Comparison of ENCODE assay signal across 8 cellular contexts in the genomic region with DNA sequence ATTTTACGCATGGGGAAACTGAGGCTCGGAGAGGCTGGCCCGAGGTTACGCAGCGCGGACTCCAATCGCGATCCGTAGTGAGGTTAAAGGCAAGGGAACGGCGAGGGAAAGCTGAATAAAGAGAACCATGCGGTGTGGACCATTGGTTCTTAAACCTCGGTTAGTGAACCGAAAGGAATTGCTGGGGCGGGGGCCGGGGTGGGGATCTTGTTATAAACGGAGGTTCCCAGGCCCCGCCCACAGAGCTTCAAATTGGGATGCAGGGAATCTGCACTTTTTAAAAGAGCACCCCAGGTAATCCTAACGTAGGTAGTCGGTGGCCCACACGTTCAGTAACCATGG. TPM values are rescaled to one million over a fixed set of nuclear protein-coding genes. Genes with fewer than 3 reads are reported as not detected.
DNase-seq lines count a peak whose midpoint lies in the region; ATAC-seq and TF ChIP-seq lines count a peak whose summit lies in the region.

No MANE protein-coding gene starts in this region.

- H3K27ac ChIP-seq in CD4-positive, alpha-beta memory T cell (ENCODE audit: low read depth, low read length): peak overlapping the region; percentile 67
- peak overlapping the region; percentile 42 for H3K27ac ChIP-seq in angular gyrus (ENCODE audit: low read depth, low read length)
- H3K27ac ChIP-seq in liver (ENCODE audit: low read depth in 1 of 2, low read length in 2 of 2): no peak overlapping the region
- peak overlapping the region; percentile 82 to 90 (median 86) for H3K27ac ChIP-seq in transverse colon

- peaks cover 6% of the 10 kb centered on the region for H3K36me3 ChIP-seq in CD4-positive, alpha-beta memory T cell (ENCODE audit: insufficient read depth, low read length)
- H3K36me3 ChIP-seq in liver (ENCODE audit: control insufficient read depth in 4 of 4, insufficient read depth in 3 of 4, low read depth in 1 of 4, low read length in 3 of 4): peaks cover 0 to 7% (median 3%) of the 10 kb centered on the region in 4 donors
- H3K36me3 ChIP-seq in transverse colon: no peaks in the 10 kb centered on the region

- TF ChIP-seq EP300 in transverse colon (IDR thresholded peaks at IDR 0.05; ENCODE audit: low read depth): no peak

- POLR2A ChIA-PET in CD4-positive, alpha-beta memory T cell (lab: Charles Lee; ENCODE audit: partially characterized antibody): interaction anchor here (1.1 to 1.7 kb wide), 5 partner anchors 19 to 194 kb away, joined by 5 to 11 read pairs (median 6); a partner anchor contains a TSS

- peak overlapping the region in 3 of 7 donors; percentile 27 to 88 (median 57) for H3K27ac Mint-ChIP-seq in CD4-positive, alpha-beta memory T cell

- H3K27me3 Mint-ChIP-seq in CD4-positive, alpha-beta memory T cell: no peaks in the 10 kb centered on the region

- under 1% methylated on average over 21 of the region's 21 CpGs for WGBS in liver
- 0 to 1% methylated on average over 10 to 21 of the region's 21 CpGs for WGBS in transverse colon (ENCODE audit: low coverage in 1 of 2), 2 donors

- H3K4me1 Mint-ChIP-seq in CD4-positive, alpha-beta memory T cell: peaks cover 17 to 46% (median 31%) of the 10 kb centered on the region in 4 donors

- DNase-seq in CD4-positive, alpha-beta memory T cell: no peak
- DNase-seq in HuH-7 (ENCODE audit: low spot score) (peak; percentile 36), transverse colon (no peak), 8988T (no peak)

- in situ Hi-C loops in transverse colon (cut with MboI; ENCODE audit: low pct_ligation_motif_present in 1 of 4, low pct_unique_long_range_greater_than_20kb in 1 of 4, low sequenced_read_pairs in 3 of 4): loop anchor here in 1 of 4 donors (25.0 kb wide), 1 partner anchor 169 kb away; a partner anchor contains a TSS

- TF ChIP-seq CTCF in liver (IDR thresholded peaks at IDR 0.05; ENCODE audit: low read depth, low read length, missing input control): no peak
- TF ChIP-seq CTCF in transverse colon (IDR thresholded peaks at IDR 0.05): no peak

- H3K4me3 ChIP-seq in CD4-positive, alpha-beta memory T cell (ENCODE audit: low read length in 2 of 2): peak overlapping the region; percentile 93 to 96
- H3K4me3 ChIP-seq in liver (ENCODE audit: low read depth in 1 of 3, low read length in 3 of 3) (peak overlapping the region; percentile 97 to 100 (median 99)), transverse colon (peak overlapping the region; percentile 73 to 95 (median 91))

- no peaks in the 10 kb centered on the region for H3K9me3 Mint-ChIP-seq in CD4-positive, alpha-beta memory T cell

- intact Hi-C loops in CD4-positive, alpha-beta memory T cell (cut with micrococcal nuclease): loop anchor here (1.0 to 2.0 kb wide), 4 partner anchors 163 to 651 kb away; a partner anchor contains a TSS
- intact Hi-C loops in transverse colon (cut with DNase I; ENCODE audit: low total_unique reads): loop anchor here (10.0 kb wide), 1 partner anchor 166 kb away; a partner anchor contains a TSS

- no peaks in the 10 kb centered on the region for H3K27me3 ChIP-seq in CD4-positive, alpha-beta memory T cell (ENCODE audit: insufficient read depth, low read length)
- H3K27me3 ChIP-seq in liver (ENCODE audit: control insufficient read depth in 4 of 4, insufficient read depth in 4 of 4, low read length in 3 of 4) (no peaks in the 10 kb centered on the region), transverse colon (no peaks in the 10 kb centered on the region)

- CTCF ChIA-PET in CD4-positive, alpha-beta memory T cell (lab: Charles Lee; ENCODE audit: partially characterized antibody): interaction anchor here (1.0 to 2.9 kb wide), 4 partner anchors 21 to 161 kb away, joined by 3 to 12 read pairs (median 8); no protein-coding TSS in a partner anchor

- no peak for TF ChIP-seq POLR2A in transverse colon (IDR thresholded peaks at IDR 0.05)

- peaks cover 25% of the 10 kb centered on the region for H3K4me1 ChIP-seq in CD4-positive, alpha-beta memory T cell (ENCODE audit: insufficient read depth, low read length)
- H3K4me1 ChIP-seq in liver (ENCODE audit: control insufficient read depth in 4 of 4, insufficient read depth in 4 of 4, low read length in 3 of 4): peaks cover 0 to 19% (median 14%) of the 10 kb centered on the region in 4 donors
- peaks cover 9 to 32% (median 27%) of the 10 kb centered on the region in 4 donors for H3K4me1 ChIP-seq in transverse colon

- peaks cover 11 to 22% of the 10 kb centered on the region in 2 donors for H3K36me3 Mint-ChIP-seq in CD4-positive, alpha-beta memory T cell

- no peak for ATAC-seq in HG02938 (IDR thresholded peaks at IDR 0.05; ENCODE audit: unreplicated experiment)
- no peak for ATAC-seq in HG03159 (IDR thresholded peaks at IDR 0.05; ENCODE audit: unreplicated experiment)

- peak overlapping the region; percentile 77 to 95 (median 88) for H3K4me3 Mint-ChIP-seq in CD4-positive, alpha-beta memory T cell

- H3K9me3 ChIP-seq in CD4-positive, alpha-beta memory T cell (ENCODE audit: control insufficient read depth in 1 of 2, low read length in 2 of 2): no peaks in the 10 kb centered on the region
- H3K9me3 ChIP-seq in liver (ENCODE audit: control insufficient read depth in 4 of 4, low read length in 3 of 4) (no peaks in the 10 kb centered on the region), transverse colon (no peaks in the 10 kb centered on the region)

- peak overlapping the region in 1 of 2 donors; percentile 20 for H3K9ac ChIP-seq in liver (ENCODE audit: low read depth in 1 of 2, low read length in 2 of 2)

- no peak for TF ChIP-seq RAD21 in liver (IDR thresholded peaks at IDR 0.05)

TF ChIP-seq in liver, 16 proteins besides CTCF, POLR2A, EP300 and RAD21:
- TF ChIP-seq TAF1 (conservative IDR thresholded peaks at IDR 0.05) (no peak), FOXA2 (IDR thresholded peaks at IDR 0.05) (no peak), HNF4A (conservative IDR thresholded peaks at IDR 0.05) (no peak), HNF4G (IDR thresholded peaks at IDR 0.05) (no peak), YY1 (IDR thresholded peaks at IDR 0.05) (no peak), JUND (IDR thresholded peaks at IDR 0.05) (no peak), EGR1 (IDR thresholded peaks at IDR 0.05; ENCODE audit: low read depth in 2 of 2) (no peak), NR2F2 (IDR thresholded peaks at IDR 0.05) (no peak)
- TF ChIP-seq, protein P1, sequence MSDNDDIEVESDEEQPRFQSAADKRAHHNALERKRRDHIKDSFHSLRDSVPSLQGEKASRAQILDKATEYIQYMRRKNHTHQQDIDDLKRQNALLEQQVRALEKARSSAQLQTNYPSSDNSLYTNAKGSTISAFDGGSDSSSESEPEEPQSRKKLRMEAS (IDR thresholded peaks at IDR 0.05): no peak
- TF ChIP-seq, protein P2, sequence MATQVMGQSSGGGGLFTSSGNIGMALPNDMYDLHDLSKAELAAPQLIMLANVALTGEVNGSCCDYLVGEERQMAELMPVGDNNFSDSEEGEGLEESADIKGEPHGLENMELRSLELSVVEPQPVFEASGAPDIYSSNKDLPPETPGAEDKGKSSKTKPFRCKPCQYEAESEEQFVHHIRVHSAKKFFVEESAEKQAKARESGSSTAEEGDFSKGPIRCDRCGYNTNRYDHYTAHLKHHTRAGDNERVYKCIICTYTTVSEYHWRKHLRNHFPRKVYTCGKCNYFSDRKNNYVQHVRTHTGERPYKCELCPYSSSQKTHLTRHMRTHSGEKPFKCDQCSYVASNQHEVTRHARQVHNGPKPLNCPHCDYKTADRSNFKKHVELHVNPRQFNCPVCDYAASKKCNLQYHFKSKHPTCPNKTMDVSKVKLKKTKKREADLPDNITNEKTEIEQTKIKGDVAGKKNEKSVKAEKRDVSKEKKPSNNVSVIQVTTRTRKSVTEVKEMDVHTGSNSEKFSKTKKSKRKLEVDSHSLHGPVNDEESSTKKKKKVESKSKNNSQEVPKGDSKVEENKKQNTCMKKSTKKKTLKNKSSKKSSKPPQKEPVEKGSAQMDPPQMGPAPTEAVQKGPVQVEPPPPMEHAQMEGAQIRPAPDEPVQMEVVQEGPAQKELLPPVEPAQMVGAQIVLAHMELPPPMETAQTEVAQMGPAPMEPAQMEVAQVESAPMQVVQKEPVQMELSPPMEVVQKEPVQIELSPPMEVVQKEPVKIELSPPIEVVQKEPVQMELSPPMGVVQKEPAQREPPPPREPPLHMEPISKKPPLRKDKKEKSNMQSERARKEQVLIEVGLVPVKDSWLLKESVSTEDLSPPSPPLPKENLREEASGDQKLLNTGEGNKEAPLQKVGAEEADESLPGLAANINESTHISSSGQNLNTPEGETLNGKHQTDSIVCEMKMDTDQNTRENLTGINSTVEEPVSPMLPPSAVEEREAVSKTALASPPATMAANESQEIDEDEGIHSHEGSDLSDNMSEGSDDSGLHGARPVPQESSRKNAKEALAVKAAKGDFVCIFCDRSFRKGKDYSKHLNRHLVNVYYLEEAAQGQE (IDR thresholded peaks at IDR 0.05): no peak

RNA-seq across cellular contexts. Expression of a gene that starts 0.5 kb away (rescaled TPM):
- 1 to 10 TPM; 1.7 to 3.1 TPM for total RNA-seq in CD4-positive, alpha-beta memory T cell
- polyA plus RNA-seq in CD4-positive, alpha-beta memory T cell: 1 to 10 TPM; 1.3 to 4.1 TPM
- total RNA-seq in liver (1 to 10 TPM; 2.1 to 4.4 TPM), transverse colon (10 to 100 TPM in 3 of 4 donors, 1 to 10 TPM in 1; 8.3 to 18.2 (median 12.7) TPM)
- 1 to 10 TPM; 2.7 to 3.1 TPM for polyA plus RNA-seq in liver

RNA-seq across cellular contexts. Expression of a gene that starts 0.6 kb away (rescaled TPM):
- total RNA-seq in CD4-positive, alpha-beta memory T cell: 10 to 100 TPM; 15.3 to 16.6 TPM
- polyA plus RNA-seq in CD4-positive, alpha-beta memory T cell: 10 to 100 TPM in 1 of 2 donors, 1 to 10 TPM in 1; 4.0 to 15.2 TPM
- 1 to 10 TPM; 4.1 to 5.4 TPM for total RNA-seq in liver
- 1 to 10 TPM; 5.9 to 6.7 TPM for polyA plus RNA-seq in liver
- 10 to 100 TPM in 3 of 4 donors, 1 to 10 TPM in 1; 4.4 to 25.8 (median 12.7) TPM for total RNA-seq in transverse colon

Comparison
In these comparisons a context has a peak if more than half of its experiments do, and no peak if none do; other contexts are left out.
1. H3K27ac ChIP-seq: peak in CD4-positive, alpha-beta memory T cell (single experiment), angular gyrus (single experiment) and transverse colon (4 of 4); none in liver (0 of 2).
2. Peak in every context shown above with its lines, with median percentiles within 50 percentile points of each other: H3K4me3 ChIP-seq.